Comparison of ENCODE assay signal across 18 cellular contexts in genomic region chr6:135043364-135043763, GRCh38. TPM values are rescaled to one million over a fixed set of nuclear protein-coding genes. Genes with fewer than 3 reads are reported as not detected.
DNase-seq lines count a peak whose midpoint lies in the region; ATAC-seq and TF ChIP-seq lines count a peak whose summit lies in the region.
"Had no signal": no experiment of that assay in that cellular context is flagged by ENCODE, and none has a peak within 500 bp of the region (broad histone marks: within the 10 kb centered on the region; RNA-seq: fewer than 3 reads in every experiment).

No MANE protein-coding gene starts in this region.

- H3K4me1 ChIP-seq in BLaER1 (peaks cover 66% of the 10 kb centered on the region), A673 (ENCODE audit: insufficient read depth, low read length, poor library complexity, severe bottlenecking) (peaks cover 6% of the 10 kb centered on the region)

- H3K9me3 ChIP-seq in BLaER1 (no peaks in the 10 kb centered on the region), T-helper 17 cell (ENCODE audit: control insufficient read depth, low read length, poor library complexity, severe bottlenecking) (no peaks in the 10 kb centered on the region), A673 (ENCODE audit: low read depth, low read length, poor library complexity, severe bottlenecking) (no peaks in the 10 kb centered on the region)

- no peak for TF ChIP-seq CTCF in A673 (conservative IDR thresholded peaks at IDR 0.05; ENCODE audit: low read depth, low read length)

- H3K27me3 ChIP-seq in BLaER1 (no peaks in the 10 kb centered on the region), A673 (replicated peaks; ENCODE audit: insufficient read depth, low read depth, low read length, poor library complexity) (no peaks in the 10 kb centered on the region)

- DNase-seq in activated T-cell treated with anti-CD3 and anti-CD28 coated beads, Interleukin-2, amount 50 U/mL, for 72 hours: no peak
- DNase-seq in activated T-cell treated with anti-CD3 and anti-CD28 coated beads, Interleukin-2, amount 50 U/mL, for 4 hours: no peak
- no peak for DNase-seq in T-helper 17 cell
- DNase-seq in stimulated activated effector memory CD8-positive, alpha-beta T cell treated with anti-CD3 and anti-CD28 coated beads, Interleukin-12 subunit alpha, Interleukin-12 subunit beta, amount 100 ng/mL, for 72 hours (ENCODE audit: low spot score in 2 of 2): no peak
- no peak for DNase-seq in NCI-H1694 treated with DMSO at 0.1 percent for 48 hours (lab: John Stamatoyannopoulos, UW)
- no peak for DNase-seq in A673 (ENCODE audit: low spot score)
- DNase-seq: 8988T, Karpas-422, NCI-H1105, NCI-H1436 treated with DMSO at 0.1 percent for 48 hours, NCI-H1930, NCI-H2107, NCI-H524 treated with DMSO at 0.1 percent for 48 hours, NCI-H774, SIG-M5 had no signal

- peak in 1 of 2 donors; percentile 47 for ATAC-seq in activated T-cell treated with anti-CD3 and anti-CD28 coated beads, Interleukin-2, amount 50 U/mL, for 72 hours (replicated peaks in 1 of 2)
- no peak for ATAC-seq in activated T-cell treated with anti-CD3 and anti-CD28 coated beads, Interleukin-2, amount 50 U/mL, for 4 hours
- ATAC-seq in T-helper 17 cell: no peak
- peak; percentile 70 for ATAC-seq in stimulated activated effector memory CD8-positive, alpha-beta T cell treated with anti-CD3 and anti-CD28 coated beads, Interleukin-12 subunit alpha, Interleukin-12 subunit beta, amount 100 ng/mL, for 72 hours

- H3K4me1 Mint-ChIP-seq in activated T-cell treated with anti-CD3 and anti-CD28 coated beads, Interleukin-2, amount 50 U/mL, for 72 hours (ENCODE audit: low read depth): peaks cover 66% of the 10 kb centered on the region
- H3K4me1 Mint-ChIP-seq in activated T-cell treated with anti-CD3 and anti-CD28 coated beads, Interleukin-2, amount 50 U/mL, for 4 hours (ENCODE audit: low read depth): peaks cover 58% of the 10 kb centered on the region
- peaks cover 36% of the 10 kb centered on the region for H3K4me1 Mint-ChIP-seq in T-helper 17 cell
- peaks cover 52% of the 10 kb centered on the region for H3K4me1 Mint-ChIP-seq in stimulated activated effector memory CD8-positive, alpha-beta T cell treated with anti-CD3 and anti-CD28 coated beads, Interleukin-12 subunit alpha, Interleukin-12 subunit beta, amount 100 ng/mL, for 72 hours

- CTCF ChIA-PET in A673 (lab: Charles Lee): no interaction called here

- no peaks in the 10 kb centered on the region for H3K9me3 Mint-ChIP-seq in activated T-cell treated with anti-CD3 and anti-CD28 coated beads, Interleukin-2, amount 50 U/mL, for 72 hours
- no peaks in the 10 kb centered on the region for H3K9me3 Mint-ChIP-seq in activated T-cell treated with anti-CD3 and anti-CD28 coated beads, Interleukin-2, amount 50 U/mL, for 4 hours
- H3K9me3 Mint-ChIP-seq in stimulated activated effector memory CD8-positive, alpha-beta T cell treated with anti-CD3 and anti-CD28 coated beads, Interleukin-12 subunit alpha, Interleukin-12 subunit beta, amount 100 ng/mL, for 72 hours: no peaks in the 10 kb centered on the region

- H3K27ac ChIP-seq in BLaER1 (peak overlapping the region; percentile 51), A673 (ENCODE audit: low read depth, low read length, poor library complexity, severe bottlenecking) (no peak overlapping the region)
- H3K27ac ChIP-seq: C4-2B, SK-N-MC had no signal

- intact Hi-C loops in A673 (cut with micrococcal nuclease; ENCODE audit: unreplicated experiment): no loop called here

- H3K27ac Mint-ChIP-seq in activated T-cell treated with anti-CD3 and anti-CD28 coated beads, Interleukin-2, amount 50 U/mL, for 72 hours: peak overlapping the region; percentile 2
- H3K27ac Mint-ChIP-seq in T-helper 17 cell: peak overlapping the region; percentile 11
- no peak overlapping the region for H3K27ac Mint-ChIP-seq in stimulated activated effector memory CD8-positive, alpha-beta T cell treated with anti-CD3 and anti-CD28 coated beads, Interleukin-12 subunit alpha, Interleukin-12 subunit beta, amount 100 ng/mL, for 72 hours

- H3K36me3 ChIP-seq in BLaER1: peaks cover 54% of the 10 kb centered on the region
- H3K36me3 ChIP-seq in A673 (ENCODE audit: insufficient read depth, low read length, poor library complexity, severe bottlenecking): peaks cover 11% of the 10 kb centered on the region

- peaks cover 47% of the 10 kb centered on the region for H4K20me1 ChIP-seq in BLaER1

- peaks cover 15 to 30% of the 10 kb centered on the region in 2 donors for H3K36me3 Mint-ChIP-seq in activated T-cell treated with anti-CD3 and anti-CD28 coated beads, Interleukin-2, amount 50 U/mL, for 72 hours (ENCODE audit: insufficient read depth in 2 of 2)
- peaks cover 29% of the 10 kb centered on the region for H3K36me3 Mint-ChIP-seq in activated T-cell treated with anti-CD3 and anti-CD28 coated beads, Interleukin-2, amount 50 U/mL, for 4 hours (ENCODE audit: insufficient read depth)
- H3K36me3 Mint-ChIP-seq in T-helper 17 cell (ENCODE audit: low read depth): peaks cover 8% of the 10 kb centered on the region
- peaks cover 90% of the 10 kb centered on the region for H3K36me3 Mint-ChIP-seq in stimulated activated effector memory CD8-positive, alpha-beta T cell treated with anti-CD3 and anti-CD28 coated beads, Interleukin-12 subunit alpha, Interleukin-12 subunit beta, amount 100 ng/mL, for 72 hours

- H3K9ac ChIP-seq in BLaER1: no peak overlapping the region

- no peaks in the 10 kb centered on the region for H3K27me3 Mint-ChIP-seq in activated T-cell treated with anti-CD3 and anti-CD28 coated beads, Interleukin-2, amount 50 U/mL, for 72 hours (ENCODE audit: low read depth)
- no peaks in the 10 kb centered on the region for H3K27me3 Mint-ChIP-seq in activated T-cell treated with anti-CD3 and anti-CD28 coated beads, Interleukin-2, amount 50 U/mL, for 4 hours (ENCODE audit: low read depth)
- no peaks in the 10 kb centered on the region for H3K27me3 Mint-ChIP-seq in T-helper 17 cell

- peak overlapping the region in 1 of 2 donors; percentile 15 for H3K4me3 Mint-ChIP-seq in activated T-cell treated with anti-CD3 and anti-CD28 coated beads, Interleukin-2, amount 50 U/mL, for 72 hours
- H3K4me3 Mint-ChIP-seq in activated T-cell treated with anti-CD3 and anti-CD28 coated beads, Interleukin-2, amount 50 U/mL, for 4 hours: no peak overlapping the region
- H3K4me3 Mint-ChIP-seq in T-helper 17 cell: no peak overlapping the region
- no peak overlapping the region for H3K4me3 Mint-ChIP-seq in stimulated activated effector memory CD8-positive, alpha-beta T cell treated with anti-CD3 and anti-CD28 coated beads, Interleukin-12 subunit alpha, Interleukin-12 subunit beta, amount 100 ng/mL, for 72 hours

- H3K4me3 ChIP-seq in BLaER1: no peak overlapping the region
- no peak overlapping the region for H3K4me3 ChIP-seq in A673 (ENCODE audit: low read depth, low read length, poor library complexity, severe bottlenecking)
- H3K4me3 ChIP-seq: SK-N-MC had no signal

- H3K4me2 ChIP-seq in BLaER1: peak overlapping the region; percentile 66

- POLR2A ChIA-PET in A673 (lab: Charles Lee; ENCODE audit: low non-redundant PET): interaction anchor here (0.5 kb wide), 1 partner anchor 51 kb away, joined by 12 read pairs; no protein-coding TSS in a partner anchor

- no TSS peak for BruUV-seq in A673 (replicated peaks; lab: Mats Ljungman, UMichigan)

RNA-seq across cellular contexts. Expression of gene HBS1L, which starts 11.3 kb away (rescaled TPM):
- total RNA-seq in activated T-cell treated with anti-CD3 and anti-CD28 coated beads, Interleukin-2, amount 50 U/mL, for 72 hours: 100 to 1,000 TPM; 175 to 193 TPM
- 10 to 100 TPM; 72.8 to 92.3 (median 85.3) TPM for total RNA-seq in activated T-cell treated with anti-CD3 and anti-CD28 coated beads, Interleukin-2, amount 50 U/mL, for 4 hours
- total RNA-seq in T-helper 17 cell (10 to 100 TPM; 72.1 to 94.0 TPM), A673 (2021) (106 and 113 TPM in 2 replicates)
